ENCODE assay signal across 28 cellular contexts in the genomic region with DNA sequence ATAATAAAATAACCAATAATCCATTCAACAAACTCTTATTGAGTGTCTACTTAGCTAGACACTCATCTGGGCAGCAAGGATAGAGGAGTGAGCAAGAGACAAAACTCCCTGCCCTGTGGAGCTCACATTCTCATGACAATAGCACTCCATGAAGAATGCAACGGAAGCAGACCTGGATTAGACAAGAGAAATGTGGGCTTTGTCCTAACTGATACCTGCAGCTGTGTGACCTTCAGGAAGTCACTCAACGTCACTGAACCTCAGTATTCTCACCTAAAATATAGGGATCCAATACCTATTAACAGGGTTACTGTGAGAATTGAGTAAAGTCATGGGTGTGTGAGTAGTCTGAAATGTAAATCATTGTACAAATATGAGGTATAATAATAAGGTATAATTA.
"Had no signal": no experiment of that assay in that cellular context is flagged by ENCODE, and none has a peak within 500 bp of the region (broad histone marks: within the 10 kb centered on the region; RNA-seq: fewer than 3 reads in every experiment).

No MANE protein-coding gene starts in this region.

- H3K27ac Mint-ChIP-seq: dendritic cell treated with granulocyte-macrophage colony-stimulating factor and Interleukin-4, amounts not matched to agents 40 ng/mL and 50 ng/mL, for 4 days; endodermal cell; natural killer cell treated with Interleukin-12 subunit alpha and Interleukin-12 subunit beta and Interleukin-15 and Interleukin-18, amount 100 ng/mL, for 72 hours had no signal

- H3K4me1 Mint-ChIP-seq: neural crest cell had no signal

- H3K4me2 ChIP-seq: smooth muscle cell had no signal

- H3K27ac ChIP-seq: colonic mucosa, epithelial cell of prostate, gastrocnemius medialis, prostate gland, right atrium auricular region, suprapubic skin, thyroid gland had no signal

- H3K9me3 Mint-ChIP-seq: central memory CD8-positive, alpha-beta T cell; dendritic cell treated with granulocyte-macrophage colony-stimulating factor and Interleukin-4, amounts not matched to agents 40 ng/mL and 50 ng/mL, for 4 days; endodermal cell; natural killer cell treated with Interleukin-12 subunit alpha and Interleukin-12 subunit beta and Interleukin-15 and Interleukin-18, amount 100 ng/mL, for 72 hours; neural crest cell; stimulated activated naive CD8-positive, alpha-beta T cell treated with anti-CD3 and anti-CD28 coated beads, Interleukin-15, amount 100 ng/mL, for 72 hours had no signal

- H3K36me3 Mint-ChIP-seq: natural killer cell treated with Interleukin-12 subunit alpha and Interleukin-12 subunit beta and Interleukin-15 and Interleukin-18, amount 100 ng/mL, for 72 hours had no signal

- H3K9me3 ChIP-seq: colonic mucosa, gastrocnemius medialis, prostate gland, right atrium auricular region, suprapubic skin, thyroid gland had no signal

- H3K4me3 ChIP-seq: colonic mucosa, gastrocnemius medialis, prostate gland, right atrium auricular region, smooth muscle cell, suprapubic skin, thyroid gland had no signal

- H3K27me3 Mint-ChIP-seq: central memory CD8-positive, alpha-beta T cell; dendritic cell treated with granulocyte-macrophage colony-stimulating factor and Interleukin-4, amounts not matched to agents 40 ng/mL and 50 ng/mL, for 4 days; stimulated activated naive CD8-positive, alpha-beta T cell treated with anti-CD3 and anti-CD28 coated beads, Interleukin-15, amount 100 ng/mL, for 72 hours had no signal

- H3K27me3 ChIP-seq: colonic mucosa, gastrocnemius medialis, right atrium auricular region, suprapubic skin, thyroid gland had no signal

- H3K4me3 Mint-ChIP-seq: central memory CD8-positive, alpha-beta T cell; dendritic cell treated with granulocyte-macrophage colony-stimulating factor and Interleukin-4, amounts not matched to agents 40 ng/mL and 50 ng/mL, for 4 days; endodermal cell; natural killer cell treated with Interleukin-12 subunit alpha and Interleukin-12 subunit beta and Interleukin-15 and Interleukin-18, amount 100 ng/mL, for 72 hours; neural crest cell; stimulated activated naive CD8-positive, alpha-beta T cell treated with anti-CD3 and anti-CD28 coated beads, Interleukin-15, amount 100 ng/mL, for 72 hours had no signal

- H3K36me3 ChIP-seq: colonic mucosa, gastrocnemius medialis, prostate gland, right atrium auricular region, suprapubic skin, thyroid gland had no signal

- H3K4me1 ChIP-seq: colonic mucosa, gastrocnemius medialis, prostate gland, right atrium auricular region, suprapubic skin, thyroid gland had no signal

- DNase-seq: colonic mucosa; effector CD8-positive, alpha-beta T cell; endodermal cell; foreskin fibroblast; gastrocnemius medialis; head of caudate nucleus; kidney; nucleus accumbens; stimulated activated CD4-positive, alpha-beta T cell treated with anti-CD3 and anti-CD28 coated beads, Interleukin-12 subunit alpha, Interleukin-12 subunit beta, amount 100 ng/mL, for 4 hours; stimulated activated CD4-positive, alpha-beta T cell treated with anti-CD3 and anti-CD28 coated beads, Interleukin-1b, Interleukin-23, amount 100 ng/mL, for 48 hours; stimulated activated CD4-positive, alpha-beta T cell treated with anti-CD3 and anti-CD28 coated beads, Interleukin-4, amount 100 ng/mL, for 1 hour; stimulated activated CD8-positive, alpha-beta memory T cell treated with anti-CD3 and anti-CD28 coated beads, Interleukin-4, amount 100 ng/mL, for 48 hours; stimulated activated naive CD4-positive, alpha-beta T cell; stimulated activated naive CD8-positive, alpha-beta T cell treated with anti-CD3 and anti-CD28 coated beads, Interleukin-15, amount 100 ng/mL, for 72 hours; thyroid gland; trophoblast cell had no signal

- FAIRE-seq: kidney had no signal

- ATAC-seq: esophagus mucosa; gastrocnemius medialis; left lobe of liver; natural killer cell treated with Interleukin-12 subunit alpha and Interleukin-12 subunit beta and Interleukin-15 and Interleukin-18, amount 100 ng/mL, for 72 hours; sciatic nerve; stimulated activated naive CD8-positive, alpha-beta T cell treated with anti-CD3 and anti-CD28 coated beads, Interleukin-15, amount 100 ng/mL, for 72 hours had no signal
